In genomic region chr5:131550606-131551005, GRCh38 we compare ENCODE assay signal across 28 cellular contexts.
DNase-seq lines count a peak whose midpoint lies in the region; ATAC-seq, FAIRE-seq and TF ChIP-seq lines count a peak whose summit lies in the region.
"Had no signal": no experiment of that assay in that cellular context is flagged by ENCODE, and none has a peak within 500 bp of the region (broad histone marks: within the 10 kb centered on the region; RNA-seq: fewer than 3 reads in every experiment).

No MANE protein-coding gene starts in this region.

- peak overlapping the region; percentile 93 for H3K27ac Mint-ChIP-seq in activated naive CD4-positive, alpha-beta T cell treated with anti-CD3 and anti-CD28 coated beads, Interleukin-2, amount 50 U/mL, for 24 hours
- H3K27ac Mint-ChIP-seq: nephron had no signal

- no peaks in the 10 kb centered on the region for H3K27me3 Mint-ChIP-seq in activated naive CD4-positive, alpha-beta T cell treated with anti-CD3 and anti-CD28 coated beads, Interleukin-2, amount 50 U/mL, for 24 hours
- H3K27me3 Mint-ChIP-seq: activated CD4-positive, alpha-beta T cell treated with anti-CD3 and anti-CD28 coated beads, Interleukin-2, amount 10 ng/mL, durations not matched to agents 7 days and 5 days; IgD-negative memory B cell had no signal

- H3K4me1 ChIP-seq in GM12878 (ENCODE audit: control insufficient read depth, insufficient read depth, low read length), result no peaks in the 10 kb centered on the region
- H3K4me1 ChIP-seq: breast epithelium, gastroesophageal sphincter, vagina had no signal

- no peak for TF ChIP-seq EP300 in GM12878 (IDR thresholded peaks at IDR 0.05; ENCODE audit: borderline replicate concordance in 1 of 2, control insufficient read depth in 1 of 2, low read depth in 2 of 2, low read length in 2 of 2)

- FAIRE-seq in GM12878 (lab: Jason Lieb, UNC), result no peak

- H3K9ac ChIP-seq in GM12878 (ENCODE audit: control insufficient read depth, insufficient read depth, low read length), result no peak overlapping the region

- intact Hi-C loops in GM12878 (cut with micrococcal nuclease; ENCODE audit: unreplicated experiment), result no loop called here

- POLR2A ChIA-PET in GM12878 (lab: Charles Lee), result no interaction called here

- TF ChIP-seq POLR2A in GM12878 (IDR thresholded peaks at IDR 0.05; ENCODE audit: low read depth, low read length), result no peak

- no peak overlapping the region for H2AFZ ChIP-seq in GM12878 (ENCODE audit: control insufficient read depth, low read depth, low read length)

- peaks cover 71% of the 10 kb centered on the region for H3K4me1 Mint-ChIP-seq in activated naive CD4-positive, alpha-beta T cell treated with anti-CD3 and anti-CD28 coated beads, Interleukin-2, amount 50 U/mL, for 24 hours
- H3K4me1 Mint-ChIP-seq: nephron had no signal

- SMC1A ChIA-PET in GM12878 (lab: Charles Lee; ENCODE audit: uncharacterized antibody, unreplicated experiment), result no interaction called here

- no peak for TF ChIP-seq CTCF in GM12878 (IDR thresholded peaks at IDR 0.05 in 2 of 3, conservative IDR thresholded peaks at IDR 0.05 in 1 of 3; ENCODE audit: control insufficient read depth in 2 of 3, extremely low read depth in 1 of 3, insufficient read depth in 1 of 3, low read depth in 3 of 3, low read length in 3 of 3)

- peaks cover 5% of the 10 kb centered on the region for H3K9me3 Mint-ChIP-seq in activated naive CD4-positive, alpha-beta T cell treated with anti-CD3 and anti-CD28 coated beads, Interleukin-2, amount 50 U/mL, for 24 hours
- H3K9me3 Mint-ChIP-seq: activated CD4-positive, alpha-beta T cell treated with anti-CD3 and anti-CD28 coated beads, Interleukin-2, amount 10 ng/mL, durations not matched to agents 7 days and 5 days; nephron had no signal

- no peak for TF ChIP-seq RAD21 in GM12878 (IDR thresholded peaks at IDR 0.05; ENCODE audit: insufficient read depth, low read depth, low read length)

- CTCF ChIA-PET in GM12878 (lab: Yijun Ruan, JAX), result no interaction called here

- ATAC-seq in GM12878, result no peak
- ATAC-seq: gastroesophageal sphincter, left lung had no signal

- TSS peak; percentile 43 for BruUV-seq in GM12878 (replicated peaks; lab: Mats Ljungman, UMichigan)

- H3K27me3 ChIP-seq in GM12878 (replicated peaks in 1 of 2; ENCODE audit: control insufficient read depth in 2 of 2, insufficient read depth in 2 of 2, low read length in 1 of 2), result no peaks in the 10 kb centered on the region
- H3K27me3 ChIP-seq: breast epithelium, gastroesophageal sphincter, left lung, vagina had no signal

- no peak overlapping the region for H3K4me3 ChIP-seq in GM12878
- H3K4me3 ChIP-seq: breast epithelium, gastroesophageal sphincter, left lung, SK-N-MC, vagina had no signal

- DNase-seq in activated naive CD4-positive, alpha-beta T cell treated with anti-CD3 and anti-CD28 coated beads, Interleukin-2, amount 50 U/mL, for 16 hours, result no peak
- DNase-seq in G401 (ENCODE audit: low spot score) (peak; percentile 68), GM12878 (ENCODE audit: low read depth, low spot score) (no peak), NCI-H1417 treated with DMSO at 0.1 percent for 48 hours (lab: John Stamatoyannopoulos, UW) (no peak), middle frontal gyrus (ENCODE audit: extremely low spot score, low spot score) (no peak), T1000 (lab: John Stamatoyannopoulos, UW) (no peak)
- DNase-seq: activated CD4-positive, alpha-beta T cell treated with anti-CD3 and anti-CD28 coated beads, Interleukin-2, amount 10 ng/mL, durations not matched to agents 7 days and 5 days; activated effector memory CD4-positive, alpha-beta T cell treated with Interleukin-2 at 50 U/mL for 16 hours; amygdala; cortex of kidney; DMS79 treated with DMSO at 0.1 percent for 48 hours; GOT3; hippocampal formation; left lung; NCI-H1105 treated with DMSO at 0.1 percent for 48 hours; NCI-H2107; retina; stimulated activated CD4-positive, alpha-beta T cell treated with anti-CD3 and anti-CD28 coated beads, Interleukin-4, amount 100 ng/mL, for 24 hours; stimulated activated naive CD4-positive, alpha-beta T cell; T-helper 2 cell had no signal

- no peaks in the 10 kb centered on the region for H4K20me1 ChIP-seq in GM12878 (ENCODE audit: control insufficient read depth, insufficient read depth)

- RAD21 ChIA-PET in GM12878 (lab: Charles Lee; ENCODE audit: unreplicated experiment), result no interaction called here

- peaks cover 27% of the 10 kb centered on the region for H3K36me3 Mint-ChIP-seq in activated naive CD4-positive, alpha-beta T cell treated with anti-CD3 and anti-CD28 coated beads, Interleukin-2, amount 50 U/mL, for 24 hours

- H3K27ac ChIP-seq in GM12878 (ENCODE audit: control insufficient read depth, insufficient read depth), result no peak overlapping the region
- H3K27ac ChIP-seq: breast epithelium, gastroesophageal sphincter, left lung, SK-N-MC, vagina, VCaP had no signal

- 100% methylated on average over 2 of the region's 2 CpGs for WGBS in GM12878 (ENCODE audit: insufficient coverage, insufficient replicate concordance, low lambda C conversion rate, missing lambda C conversion rate)

- H3K4me3 Mint-ChIP-seq in activated naive CD4-positive, alpha-beta T cell treated with anti-CD3 and anti-CD28 coated beads, Interleukin-2, amount 50 U/mL, for 24 hours, result no peak overlapping the region
- H3K4me3 Mint-ChIP-seq: activated CD4-positive, alpha-beta T cell treated with anti-CD3 and anti-CD28 coated beads, Interleukin-2, amount 10 ng/mL, durations not matched to agents 7 days and 5 days; nephron had no signal

- no peak overlapping the region for H3K4me2 ChIP-seq in GM12878 (ENCODE audit: control insufficient read depth, insufficient read depth)

- H3K9me3 ChIP-seq in GM12878 (replicated peaks; ENCODE audit: control insufficient read depth, insufficient read depth, low read length), result no peaks in the 10 kb centered on the region; the same call in 2 of the 3 replicates
- H3K9me3 ChIP-seq: breast epithelium, gastroesophageal sphincter, left lung, vagina had no signal

- H3K79me2 ChIP-seq in GM12878 (ENCODE audit: control insufficient read depth, insufficient read depth, low read length), result no peaks in the 10 kb centered on the region

- peaks cover 0 to 11% of the 10 kb centered on the region in 2 experiments; a peak in 2 of 4 replicates for H3K36me3 ChIP-seq in GM12878 (ENCODE audit: control insufficient read depth in 2 of 2, insufficient read depth in 2 of 2, low read length in 1 of 2)
- H3K36me3 ChIP-seq: vagina had no signal

- in situ Hi-C loops in G401 (cut with HindIII; ENCODE audit: low sequenced_read_pairs), result no loop called here
- in situ Hi-C loops in GM12878 (cut with MboI), result no loop called here

TF ChIP-seq in GM12878, 131 proteins besides CTCF, POLR2A, EP300 and RAD21:
- TF ChIP-seq YBX1 (IDR thresholded peaks at IDR 0.05) (no peak), PAX5 (IDR thresholded peaks at IDR 0.05; ENCODE audit: borderline replicate concordance, low read depth, low read length) (no peak)
